ENCODE assay signal across 15 cellular contexts in genomic region chr3:11625376-11626083, GRCh38. TPM values are rescaled to one million over a fixed set of nuclear protein-coding genes. Genes with fewer than 3 reads are reported as not detected.
DNase-seq lines count a peak whose midpoint lies in the region; ATAC-seq and TF ChIP-seq lines count a peak whose summit lies in the region.
"Had no signal": no experiment of that assay in that cellular context is flagged by ENCODE, and none has a peak within 500 bp of the region (broad histone marks: within the 10 kb centered on the region; RNA-seq: fewer than 3 reads in every experiment).

No MANE protein-coding gene starts in this region.

- TF ChIP-seq CTCF in left ventricle myocardium inferior (IDR thresholded peaks at IDR 0.05; ENCODE audit: borderline replicate concordance): no peak
- no peak for TF ChIP-seq CTCF in heart left ventricle (IDR thresholded peaks at IDR 0.05)
- no peak for TF ChIP-seq CTCF in right lobe of liver (IDR thresholded peaks at IDR 0.05)
- no peak for TF ChIP-seq CTCF in Calu3 (IDR thresholded peaks at IDR 0.05; ENCODE audit: unreplicated experiment)
- no peak for TF ChIP-seq CTCF in dorsolateral prefrontal cortex (IDR thresholded peaks at IDR 0.05 in 54 of 56, conservative IDR thresholded peaks at IDR 0.05 in 2 of 56; ENCODE audit: low read depth in 1 of 56, partially characterized antibody in 56 of 56)

- H3K27ac ChIP-seq in left ventricle myocardium inferior (replicated peaks) (peak overlapping the region; percentile 31), heart left ventricle (no peak overlapping the region), right lobe of liver (no peak overlapping the region), substantia nigra (ENCODE audit: low read depth, low read length, poor library complexity, severe bottlenecking) (no peak overlapping the region), dorsolateral prefrontal cortex (no peak overlapping the region)
- H3K27ac ChIP-seq: ovary had no signal

- no TSS peak for BruUV-seq in Calu3 (replicated peaks; lab: Mats Ljungman, UMichigan)

- no peaks in the 10 kb centered on the region for H3K27me3 Mint-ChIP-seq in activated T-helper 17 cell treated with anti-CD3 and anti-CD28 coated beads, Interleukin-2, amount 50 U/mL, for 72 hours
- H3K27me3 Mint-ChIP-seq in Calu3 (ENCODE audit: unreplicated experiment): no peaks in the 10 kb centered on the region

- intact Hi-C loops in left ventricle myocardium inferior (cut with micrococcal nuclease) (no loop called here), heart left ventricle (cut with DNase I) (no loop called here), right lobe of liver (cut with DNase I) (no loop called here), Calu3 (cut with micrococcal nuclease; ENCODE audit: unreplicated experiment) (no loop called here), dorsolateral prefrontal cortex (cut with DNase I) (no loop called here)

- no peak for DNase-seq in left ventricle myocardium inferior
- no peak for DNase-seq in heart left ventricle
- DNase-seq in right lobe of liver: no peak
- no peak for DNase-seq in Calu3
- no peak for DNase-seq in substantia nigra (lab: John Stamatoyannopoulos, UW)
- no peak for DNase-seq in dorsolateral prefrontal cortex
- DNase-seq: activated gamma-delta T cell; effector CD8-positive, alpha-beta T cell; GF-D8; NCI-H1092 treated with DMSO at 0.1 percent for 48 hours; NCI-H2171; ovary had no signal

- H3K4me3 Mint-ChIP-seq in activated T-helper 17 cell treated with anti-CD3 and anti-CD28 coated beads, Interleukin-2, amount 50 U/mL, for 72 hours: peak overlapping the region; percentile 74
- H3K4me3 Mint-ChIP-seq in Calu3 (ENCODE audit: low read depth, unreplicated experiment): no peak overlapping the region

- WGBS in heart left ventricle, 4 donors: 84 to 89% (median 88%) methylated on average over 5 of the region's 5 CpGs
- WGBS in right lobe of liver (ENCODE audit: insufficient coverage, low coverage, low lambda C conversion rate, missing lambda C conversion rate): 39% methylated on average over 5 of the region's 5 CpGs

- H3K4me3 ChIP-seq in left ventricle myocardium inferior (no peak overlapping the region), heart left ventricle (no peak overlapping the region), right lobe of liver (no peak overlapping the region), dorsolateral prefrontal cortex (no peak overlapping the region)
- H3K4me3 ChIP-seq: ovary had no signal

- no peak for ATAC-seq in heart left ventricle
- peak; percentile 16 for ATAC-seq in activated T-helper 17 cell treated with anti-CD3 and anti-CD28 coated beads, Interleukin-2, amount 50 U/mL, for 72 hours (replicated peaks)
- peak; percentile 56 to 88 (median 74) for ATAC-seq in right lobe of liver
- no peak for ATAC-seq in GM21526 (IDR thresholded peaks at IDR 0.05; ENCODE audit: low FRiP score, unreplicated experiment)
- ATAC-seq: Right ventricle myocardium inferior had no signal

- H3K4me1 Mint-ChIP-seq in activated T-helper 17 cell treated with anti-CD3 and anti-CD28 coated beads, Interleukin-2, amount 50 U/mL, for 72 hours: peaks cover 39% of the 10 kb centered on the region
- H3K4me1 Mint-ChIP-seq in Calu3 (ENCODE audit: low read depth, unreplicated experiment): peaks cover 11% of the 10 kb centered on the region

- H3K27me3 ChIP-seq in left ventricle myocardium inferior (ENCODE audit: low read depth) (no peaks in the 10 kb centered on the region), heart left ventricle (no peaks in the 10 kb centered on the region), right lobe of liver (no peaks in the 10 kb centered on the region), dorsolateral prefrontal cortex (no peaks in the 10 kb centered on the region)
- H3K27me3 ChIP-seq: ovary had no signal

- H3K36me3 ChIP-seq in left ventricle myocardium inferior (no peaks in the 10 kb centered on the region), heart left ventricle (peaks cover 0 to 3% (median 0%) of the 10 kb centered on the region in 9 donors), right lobe of liver (no peaks in the 10 kb centered on the region)
- H3K36me3 ChIP-seq: ovary had no signal

- TF ChIP-seq POLR2A in heart left ventricle (IDR thresholded peaks at IDR 0.05) (no peak), right lobe of liver (IDR thresholded peaks at IDR 0.05) (no peak)

- H3K4me1 ChIP-seq in left ventricle myocardium inferior (peaks cover 95% of the 10 kb centered on the region), heart left ventricle (peaks cover 4 to 86% (median 49%) of the 10 kb centered on the region in 12 donors), right lobe of liver (peaks cover 0 to 20% (median 3%) of the 10 kb centered on the region in 4 donors)

- CTCF ChIA-PET in Calu3 (lab: Charles Lee): interaction anchor here (0.6 kb wide), 1 partner anchor 21 kb away, joined by 4 read pairs; no protein-coding TSS in a partner anchor

- peaks cover 7% of the 10 kb centered on the region for H3K36me3 Mint-ChIP-seq in activated T-helper 17 cell treated with anti-CD3 and anti-CD28 coated beads, Interleukin-2, amount 50 U/mL, for 72 hours (ENCODE audit: low read depth)
- H3K36me3 Mint-ChIP-seq in Calu3 (ENCODE audit: insufficient read depth, unreplicated experiment): no peaks in the 10 kb centered on the region

- peak overlapping the region; percentile 92 for H3K27ac Mint-ChIP-seq in activated T-helper 17 cell treated with anti-CD3 and anti-CD28 coated beads, Interleukin-2, amount 50 U/mL, for 72 hours
- no peak overlapping the region for H3K27ac Mint-ChIP-seq in Calu3 (ENCODE audit: unreplicated experiment)

- H3K9me3 ChIP-seq in left ventricle myocardium inferior (replicated peaks): no peaks in the 10 kb centered on the region
- no peaks in the 10 kb centered on the region for H3K9me3 ChIP-seq in heart left ventricle
- no peaks in the 10 kb centered on the region for H3K9me3 ChIP-seq in right lobe of liver
- H3K9me3 ChIP-seq: ovary had no signal

- no peaks in the 10 kb centered on the region for H3K9me3 Mint-ChIP-seq in activated T-helper 17 cell treated with anti-CD3 and anti-CD28 coated beads, Interleukin-2, amount 50 U/mL, for 72 hours
- no peaks in the 10 kb centered on the region for H3K9me3 Mint-ChIP-seq in Calu3 (ENCODE audit: low read depth, unreplicated experiment)

RNA-seq across cellular contexts. Expression of gene VGLL4, which starts 18.2 kb away (rescaled TPM):
- total RNA-seq in left ventricle myocardium inferior (29.3 TPM), heart left ventricle (10 to 100 TPM; 24.0 to 40.4 (median 32.6) TPM), right lobe of liver (10 to 100 TPM; 10.4 to 22.4 (median 15.2) TPM), Calu3 (2022) (49.1 and 51.3 TPM in 2 replicates), dorsolateral prefrontal cortex (10 to 100 TPM; 41.2 to 97.0 (median 59.1) TPM)
- 10 to 100 TPM; 24.5 to 25.8 TPM for polyA plus RNA-seq in heart left ventricle
- total RNA-seq in activated T-helper 17 cell treated with anti-CD3 and anti-CD28 coated beads, Interleukin-2, amount 50 U/mL, for 72 hours: 10 to 100 TPM; 34.3 to 42.4 TPM

Comparison
In these comparisons a context has a peak if more than half of its experiments do, and no peak if none do; other contexts are left out.
1. ATAC-seq: peak in activated T-helper 17 cell treated with anti-CD3 and anti-CD28 coated beads, Interleukin-2, amount 50 U/mL, for 72 hours (single experiment) and right lobe of liver (4 of 4); none in heart left ventricle (0 of 4) and GM21526 (single experiment).